11 cellular contexts compared by ENCODE assay signal in the genomic region with DNA sequence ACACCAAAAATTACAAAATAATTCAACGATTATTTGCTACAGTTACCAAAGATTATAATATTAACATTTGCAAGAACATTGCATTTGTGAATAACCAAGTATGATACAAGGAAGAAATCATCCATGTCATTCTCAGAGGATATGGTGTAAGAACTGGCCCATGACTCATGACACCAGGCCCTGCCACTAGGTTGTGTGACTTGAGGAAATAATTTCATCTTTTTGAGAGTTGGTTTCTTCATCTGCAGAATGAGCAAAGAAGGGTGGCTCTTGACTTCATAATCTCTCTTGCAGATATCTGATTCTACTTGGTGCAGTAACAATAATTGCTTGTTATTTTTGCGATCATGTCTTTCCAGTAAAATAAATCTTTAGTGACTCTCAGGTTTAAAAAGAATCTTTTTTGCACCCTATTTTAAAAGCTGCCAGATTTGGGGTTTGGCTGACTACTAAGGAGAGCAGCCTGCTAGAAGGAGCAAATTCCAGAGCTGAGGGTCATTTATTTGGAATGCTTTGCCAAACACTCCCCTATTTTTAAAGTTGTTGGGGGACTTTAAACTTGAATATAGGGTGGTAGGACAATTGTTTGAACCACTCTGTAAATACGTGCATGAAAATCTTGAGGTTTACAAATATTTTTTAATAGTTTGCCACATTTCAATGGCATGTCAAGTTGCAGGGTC.
DNase-seq lines count a peak whose midpoint lies in the region; TF ChIP-seq lines count a peak whose summit lies in the region.
"Had no signal": no experiment of that assay in that cellular context is flagged by ENCODE, and none has a peak within 500 bp of the region (broad histone marks: within the 10 kb centered on the region; RNA-seq: fewer than 3 reads in every experiment).

No MANE protein-coding gene starts in this region.

- no peak for TF ChIP-seq CTCF in NB4 (IDR thresholded peaks at IDR 0.05; ENCODE audit: low read depth, low read length)
- no peak for TF ChIP-seq CTCF in coronary artery (IDR thresholded peaks at IDR 0.05)
- peak; percentile 37 for TF ChIP-seq CTCF in neutrophil (IDR thresholded peaks at IDR 0.05)
- TF ChIP-seq CTCF in nephron progenitor cell (IDR thresholded peaks at IDR 0.05) = no peak

- no peaks in the 10 kb centered on the region for H3K36me3 ChIP-seq in neutrophil
- H3K36me3 ChIP-seq: pancreas had no signal

- H3K27ac ChIP-seq in coronary artery = peak overlapping the region; percentile 19 to 84
- H3K27ac ChIP-seq in neutrophil = peak overlapping the region; percentile 94
- H3K27ac ChIP-seq: pancreas had no signal

- no peaks in the 10 kb centered on the region for H3K27me3 Mint-ChIP-seq in nephron progenitor cell (ENCODE audit: low read depth, poor library complexity)

- H3K9me3 ChIP-seq in neutrophil = no peaks in the 10 kb centered on the region
- H3K9me3 ChIP-seq: pancreas had no signal

- no peaks in the 10 kb centered on the region for H3K9me3 Mint-ChIP-seq in nephron progenitor cell

- no peak overlapping the region for H3K4me3 Mint-ChIP-seq in nephron progenitor cell

- H3K4me1 ChIP-seq in neutrophil (ENCODE audit: control insufficient read depth in 1 of 2, insufficient read depth in 1 of 2, low read depth in 1 of 2, low read length in 1 of 2) = peaks cover 52 to 70% of the 10 kb centered on the region in 2 experiments
- H3K4me1 ChIP-seq: pancreas had no signal

- TF ChIP-seq POLR2A in NB4 (IDR thresholded peaks at IDR 0.05; ENCODE audit: extremely low read depth, insufficient read length) = no peak

- H3K36me3 Mint-ChIP-seq in nephron progenitor cell (ENCODE audit: low read depth) = no peaks in the 10 kb centered on the region

- H3K27ac Mint-ChIP-seq in nephron progenitor cell = no peak overlapping the region

- no peaks in the 10 kb centered on the region for H3K27me3 ChIP-seq in neutrophil
- H3K27me3 ChIP-seq: pancreas had no signal

- no peak overlapping the region for H3K4me3 ChIP-seq in NB4 (ENCODE audit: low read depth, low read length)
- H3K4me3 ChIP-seq in coronary artery = no peak overlapping the region
- peak overlapping the region; percentile 6 to 44 for H3K4me3 ChIP-seq in neutrophil (ENCODE audit: low read depth in 1 of 2, low read length in 1 of 2)
- H3K4me3 ChIP-seq: pancreas had no signal

- DNase-seq in ELR (ENCODE audit: low read depth) (peak; percentile 80), NB4 (ENCODE audit: low read depth) (peak; percentile 84), coronary artery (ENCODE audit: low spot score) (no peak), DMS 273 treated with DMSO at 0.1 percent for 48 hours (lab: John Stamatoyannopoulos, UW) (no peak), KG1 (lab: John Stamatoyannopoulos, UW) (no peak), nephron progenitor cell (no peak), hypothalamus (lab: John Stamatoyannopoulos, UW) (no peak)
- DNase-seq: activated CD8-positive, alpha-beta memory T cell treated with anti-CD3 and anti-CD28 coated beads, Interleukin-2, amount 50 U/mL, for 4 hours; NCI-H1092 treated with DMSO at 0.1 percent for 48 hours; pancreas had no signal

- H3K4me1 Mint-ChIP-seq in nephron progenitor cell = no peaks in the 10 kb centered on the region

Comparison
In these comparisons a context has a peak if more than half of its experiments do, and no peak if none do; other contexts are left out.
1. DNase-seq: peak in ELR (single experiment) and NB4 (single experiment); none in coronary artery (single experiment), DMS 273 treated with DMSO at 0.1 percent for 48 hours (single experiment), KG1 (single experiment), nephron progenitor cell (single experiment) and hypothalamus (0 of 51).
2. H3K4me3 ChIP-seq: peak in neutrophil (2 of 2); none in NB4 (single experiment) and coronary artery (single experiment).